25 cellular contexts compared by ENCODE assay signal in genomic region chrX:17581650-17582049, GRCh38.
"Had no signal": no experiment of that assay in that cellular context is flagged by ENCODE, and none has a peak within 500 bp of the region (broad histone marks: within the 10 kb centered on the region; RNA-seq: fewer than 3 reads in every experiment).

No MANE protein-coding gene starts in this region.

- DNase-seq: activated CD4-positive, alpha-beta memory T cell treated with anti-CD3 and anti-CD28 coated beads for 36 hours; activated CD4-positive, alpha-beta T cell treated with anti-CD3 and anti-CD28 coated beads for 48 hours; activated CD8-positive, alpha-beta memory T cell treated with anti-CD3 and anti-CD28 coated beads, Interleukin-2, amount 50 U/mL, for 48 hours; activated gamma-delta T cell treated with Interleukin-2 at 50 U/mL for 16 hours; activated naive CD4-positive, alpha-beta T cell treated with anti-CD3 and anti-CD28 coated beads, Interleukin-2, amount 50 U/mL, for 16 hours; activated T-cell treated with anti-CD3 and anti-CD28 coated beads, Interleukin-2, amount 50 U/mL, for 24 hours; amygdala; body of pancreas; colonic mucosa; effector memory CD4-positive, alpha-beta T cell; foreskin fibroblast; heart right ventricle; kidney glomerular epithelial cell; left ventricle myocardium superior; nephron progenitor cell; pancreas; psoas muscle; stimulated activated CD4-positive, alpha-beta T cell treated with anti-CD3 and anti-CD28 coated beads, Interleukin-2, amount 100 ng/mL, for 48 hours; stimulated activated naive CD4-positive, alpha-beta T cell treated with Interleukin-2 at 50 U/mL for 16 hours; SW 1271; T1000; WERI-Rb-1 had no signal

- ATAC-seq: activated CD4-positive, CD25-positive, alpha-beta regulatory T cell treated with anti-CD3 and anti-CD28 coated beads, Interleukin-2, amount 50 U/mL, for 24 hours; activated T-helper 17 cell treated with anti-CD3 and anti-CD28 coated beads, Interleukin-2, amount 50 U/mL, for 72 hours; body of pancreas; left ventricle myocardium superior; pancreas; psoas muscle had no signal

- H3K4me1 ChIP-seq: body of pancreas, colonic mucosa, pancreas, psoas muscle had no signal

- H3K27me3 ChIP-seq: body of pancreas, colonic mucosa, vagina had no signal

- H3K27ac ChIP-seq: body of pancreas, colonic mucosa, pancreas, psoas muscle, vagina, WERI-Rb-1 had no signal

- H3K4me3 ChIP-seq: body of pancreas, colonic mucosa, heart right ventricle, pancreas, psoas muscle, vagina had no signal

- H3K36me3 ChIP-seq: colonic mucosa, heart right ventricle, pancreas, vagina, WERI-Rb-1 had no signal

- H3K9me3 ChIP-seq: body of pancreas, colonic mucosa, heart right ventricle, pancreas, psoas muscle, vagina had no signal
